16 cellular contexts compared by ENCODE assay signal in genomic region chr20:19129976-19130612, GRCh38.
DNase-seq lines count a peak whose midpoint lies in the region; ATAC-seq lines count a peak whose summit lies in the region.
"Had no signal": no experiment of that assay in that cellular context is flagged by ENCODE, and none has a peak within 500 bp of the region (broad histone marks: within the 10 kb centered on the region; RNA-seq: fewer than 3 reads in every experiment).

No MANE protein-coding gene starts in this region.

- no peaks in the 10 kb centered on the region for H3K9me2 ChIP-seq in Karpas-422 (replicated peaks; ENCODE audit: insufficient read depth, low read length)

- H3K27ac ChIP-seq in Karpas-422 (ENCODE audit: low read length), result no peak overlapping the region

- no peaks in the 10 kb centered on the region for H3K4me1 Mint-ChIP-seq in T-helper 17 cell
- H3K4me1 Mint-ChIP-seq: activated naive CD8-positive, alpha-beta T cell treated with anti-CD3 and anti-CD28 coated beads, Interleukin-2, amount 10 ng/mL, durations not matched to agents 7 days and 5 days; central memory CD8-positive, alpha-beta T cell had no signal

- peak; percentile 6 for DNase-seq in Ammon's horn (ENCODE audit: low spot score)
- peak; percentile 55 for DNase-seq in Karpas-422
- DNase-seq in NCI-H345 (lab: John Stamatoyannopoulos, UW), result peak; percentile 89
- peak; percentile 11 for DNase-seq in islet precursor cell
- DNase-seq in T-helper 17 cell, result no peak
- DNase-seq in effector CD8-positive, alpha-beta T cell (lab: John Stamatoyannopoulos, UW), result no peak
- DNase-seq in NCI-H2227 (lab: John Stamatoyannopoulos, UW; ENCODE audit: unreplicated experiment), result no peak
- DNase-seq in RKO (ENCODE audit: low spot score), result no peak
- DNase-seq: activated CD4-positive, alpha-beta T cell treated with anti-CD3 and anti-CD28 coated beads for 1 hour; activated naive CD8-positive, alpha-beta T cell treated with anti-CD3 and anti-CD28 coated beads, Interleukin-2, amount 10 ng/mL, durations not matched to agents 7 days and 5 days; activated T-cell treated with anti-CD3 and anti-CD28 coated beads for 4 hours; DND-41; nucleus accumbens had no signal

- H3K27me3 ChIP-seq in Karpas-422 (ENCODE audit: low read length), result no peaks in the 10 kb centered on the region

- H3K27me3 Mint-ChIP-seq in T-helper 17 cell, result no peaks in the 10 kb centered on the region
- H3K27me3 Mint-ChIP-seq: activated naive CD8-positive, alpha-beta T cell treated with anti-CD3 and anti-CD28 coated beads, Interleukin-2, amount 10 ng/mL, durations not matched to agents 7 days and 5 days; central memory CD8-positive, alpha-beta T cell had no signal

- no peak overlapping the region for H3K4me3 ChIP-seq in Karpas-422 (ENCODE audit: low read length)

- no peaks in the 10 kb centered on the region for H3K36me3 Mint-ChIP-seq in T-helper 17 cell (ENCODE audit: low read depth)
- H3K36me3 Mint-ChIP-seq: activated naive CD8-positive, alpha-beta T cell treated with anti-CD3 and anti-CD28 coated beads, Interleukin-2, amount 10 ng/mL, durations not matched to agents 7 days and 5 days had no signal

- H3K79me2 ChIP-seq in Karpas-422 (ENCODE audit: low read length), result no peaks in the 10 kb centered on the region

- H3K9me3 ChIP-seq in Karpas-422 (ENCODE audit: low read length) (no peaks in the 10 kb centered on the region), T-helper 17 cell (ENCODE audit: control insufficient read depth, low read length, poor library complexity, severe bottlenecking) (no peaks in the 10 kb centered on the region)

- H3K36me3 ChIP-seq in Karpas-422 (ENCODE audit: insufficient read depth, low read length), result no peaks in the 10 kb centered on the region

- ATAC-seq in T-helper 17 cell, result no peak
- ATAC-seq: Panc1 had no signal

- H4K20me1 ChIP-seq in Karpas-422 (ENCODE audit: insufficient read depth, low read depth, low read length), result no peaks in the 10 kb centered on the region

- H3K4me3 Mint-ChIP-seq in T-helper 17 cell, result no peak overlapping the region
- H3K4me3 Mint-ChIP-seq: activated naive CD8-positive, alpha-beta T cell treated with anti-CD3 and anti-CD28 coated beads, Interleukin-2, amount 10 ng/mL, durations not matched to agents 7 days and 5 days; central memory CD8-positive, alpha-beta T cell; T-helper 1 cell treated with Interleukin-12 subunit alpha and Interleukin-12 subunit beta and Interleukin-4 antibody, amounts not matched to agents 30 μg/mL and 1 μg/mL, for 36 hours had no signal

- no peak overlapping the region for H3K27ac Mint-ChIP-seq in T-helper 17 cell
- H3K27ac Mint-ChIP-seq: activated naive CD8-positive, alpha-beta T cell treated with anti-CD3 and anti-CD28 coated beads, Interleukin-2, amount 10 ng/mL, durations not matched to agents 7 days and 5 days; T-helper 1 cell treated with Interleukin-12 subunit alpha and Interleukin-12 subunit beta and Interleukin-4 antibody, amounts not matched to agents 30 μg/mL and 1 μg/mL, for 36 hours had no signal

- H3K9ac ChIP-seq in Karpas-422 (ENCODE audit: low read length), result no peak overlapping the region

- no peak overlapping the region for H3K4me2 ChIP-seq in Karpas-422 (ENCODE audit: low read depth, low read length, poor library complexity, severe bottlenecking)

- H3K4me1 ChIP-seq in Karpas-422 (ENCODE audit: low read length), result peaks cover 30% of the 10 kb centered on the region

- no peak overlapping the region for H2AFZ ChIP-seq in Karpas-422 (ENCODE audit: low read length)

Comparison
In these comparisons a context has a peak if more than half of its experiments do, and no peak if none do; other contexts are left out.
1. DNase-seq: peak in Ammon's horn (single experiment), Karpas-422 (single experiment), NCI-H345 (single experiment) and islet precursor cell (single experiment); none in T-helper 17 cell (0 of 3), effector CD8-positive, alpha-beta T cell (single experiment), NCI-H2227 (single experiment) and RKO (single experiment).